8 cellular contexts compared by ENCODE assay signal in the genomic region with DNA sequence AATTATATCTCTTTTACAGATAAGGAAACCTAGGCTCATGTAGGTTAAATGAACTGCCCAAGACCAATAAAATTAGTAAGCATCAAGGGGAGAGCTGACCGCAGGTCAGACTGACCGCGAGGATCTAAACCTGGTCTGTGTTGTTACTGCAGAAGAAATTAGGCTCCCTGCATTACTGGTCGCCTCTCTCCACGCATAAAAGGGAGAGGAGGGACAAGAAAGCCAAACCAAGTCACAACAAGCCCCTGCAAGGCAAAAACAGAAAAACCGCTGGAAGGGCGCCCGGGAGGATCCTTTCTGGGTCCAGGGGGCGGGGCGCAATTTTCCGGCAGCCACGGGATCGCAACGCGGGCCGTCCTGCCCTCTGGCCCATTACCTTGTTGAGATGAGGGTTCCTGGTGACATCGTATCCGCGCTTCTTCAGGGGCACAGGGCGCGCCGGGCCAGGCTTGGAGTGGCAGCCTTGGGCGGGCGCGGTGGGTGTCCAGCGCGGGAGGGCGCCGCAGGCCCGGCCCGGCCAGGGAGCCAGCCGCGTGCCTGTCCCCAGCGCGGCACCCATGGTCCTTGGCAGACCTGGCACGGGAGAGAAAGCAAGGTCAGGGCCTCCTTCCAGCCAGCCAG. TPM values are rescaled to one million over a fixed set of nuclear protein-coding genes. Genes with fewer than 3 reads are reported as not detected.
DNase-seq lines count a peak whose midpoint lies in the region; ATAC-seq and TF ChIP-seq lines count a peak whose summit lies in the region.

No MANE protein-coding gene starts in this region.

- H3K4me3 ChIP-seq in AG10803 (ENCODE audit: low read length) (peak overlapping the region; percentile 75), kidney epithelial cell (ENCODE audit: low read depth, low read length) (peak overlapping the region; percentile 59)

- no peaks in the 10 kb centered on the region for H3K27me3 ChIP-seq in kidney epithelial cell (ENCODE audit: control insufficient read depth, insufficient read depth, low read length)

- H3K36me3 ChIP-seq in kidney epithelial cell (ENCODE audit: control insufficient read depth, insufficient read depth, low read length) = no peaks in the 10 kb centered on the region

- ATAC-seq in GM18909 (IDR thresholded peaks at IDR 0.05; ENCODE audit: poor library complexity, unreplicated experiment) = peak; percentile 36

- H3K27ac ChIP-seq in caudate nucleus (ENCODE audit: low read depth, low read length) = peak overlapping the region; percentile 86

- TF ChIP-seq CTCF in AG10803 (conservative IDR thresholded peaks at IDR 0.05; ENCODE audit: low read length) (no peak), kidney epithelial cell (IDR thresholded peaks at IDR 0.05; ENCODE audit: insufficient read depth, low read length, poor library complexity, severe bottlenecking) (no peak)

- DNase-seq in AG10803 (ENCODE audit: low read depth) (no peak), NCI-H774 (lab: John Stamatoyannopoulos, UW) (peak; percentile 28), caudate nucleus (lab: John Stamatoyannopoulos, UW) (peak in 28 of 61 donors; percentile 7 to 79 (median 48)), kidney epithelial cell (ENCODE audit: low read depth) (no peak), NCI-H128 (lab: John Stamatoyannopoulos, UW; ENCODE audit: unreplicated experiment) (no peak), amniotic stem cell (lab: John Stamatoyannopoulos, UW) (no peak)
- peak; percentile 52 for DNase-seq in stimulated activated CD4-positive, alpha-beta T cell treated with anti-CD3 and anti-CD28 coated beads, Interleukin-15, amount 100 ng/mL, for 24 hours

RNA-seq across cellular contexts. Expression of a gene that starts 0.9 kb away (rescaled TPM):
- total RNA-seq in kidney epithelial cell = 35.7 and 43.1 TPM in 2 replicates

Comparison
In these comparisons a context has a peak if more than half of its experiments do, and no peak if none do; other contexts are left out.
1. DNase-seq: peak in NCI-H774 (single experiment) and stimulated activated CD4-positive, alpha-beta T cell treated with anti-CD3 and anti-CD28 coated beads, Interleukin-15, amount 100 ng/mL, for 24 hours (single experiment); none in AG10803 (single experiment), kidney epithelial cell (single experiment), NCI-H128 (single experiment) and amniotic stem cell (single experiment).